In the genomic region with DNA sequence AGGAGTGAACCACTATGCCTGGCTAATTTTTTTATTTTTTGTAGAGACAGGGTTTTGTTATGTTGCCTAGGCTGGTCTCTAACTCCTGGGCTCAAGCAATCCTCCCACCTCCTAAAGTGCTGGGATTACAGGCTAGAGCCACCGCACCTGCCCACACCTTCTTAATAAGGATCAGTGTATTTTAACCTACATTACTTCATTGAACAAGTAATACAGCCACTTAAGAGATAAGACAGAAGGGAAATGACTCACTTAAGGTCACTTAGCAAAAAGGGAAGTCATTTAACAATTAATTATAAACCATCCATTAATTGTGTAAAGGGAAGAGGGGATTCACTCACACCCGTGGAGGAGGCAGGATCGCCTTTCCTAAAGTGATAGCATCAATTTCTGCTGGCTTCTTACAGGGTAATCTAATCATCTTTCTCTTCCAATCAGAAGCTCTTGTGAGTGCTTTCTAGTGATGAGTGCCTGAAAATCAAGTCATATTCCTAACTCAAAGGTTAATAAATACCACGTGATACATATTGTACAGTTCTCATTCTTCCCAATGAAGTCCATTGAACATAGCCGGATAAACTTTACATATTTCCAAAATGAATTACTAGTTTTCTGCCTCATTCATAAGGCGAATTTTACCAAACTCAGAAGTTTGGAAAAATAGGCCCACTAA, we compare ENCODE assay signal across 10 cellular contexts. TPM values are rescaled to one million over a fixed set of nuclear protein-coding genes. Genes with fewer than 3 reads are reported as not detected.
A peak's percentile ranks its signal among the peaks of the same experiment; 100 is the strongest.
DNase-seq lines count a peak whose midpoint lies in the region; ATAC-seq and TF ChIP-seq lines count a peak whose summit lies in the region.
"Had no signal": no experiment of that assay in that cellular context is flagged by ENCODE, and none has a peak within 500 bp of the region (broad histone marks: within the 10 kb centered on the region; RNA-seq: fewer than 3 reads in every experiment).

No MANE protein-coding gene starts in this region.

- H3K9ac ChIP-seq in PC-3 (ENCODE audit: low read length): 0 out of 2 replicates have a peak overlapping the region, but pooled peaks have one; percentile 90
- H3K9ac ChIP-seq in endocrine pancreas (ENCODE audit: control insufficient read depth, insufficient read depth, low read length): no peak overlapping the region

- H3K4me2 ChIP-seq in PC-3 (ENCODE audit: low read length): peak overlapping the region; percentile 99

- no peak overlapping the region for H2AFZ ChIP-seq in PC-3 (ENCODE audit: low read length)

- peaks cover 94% of the 10 kb centered on the region for H3K79me2 ChIP-seq in PC-3 (ENCODE audit: low read length)

- TF ChIP-seq CTCF in activated CD8-positive, alpha-beta T cell treated with anti-CD3 and anti-CD28 coated beads for 36 hours (IDR thresholded peaks at IDR 0.05): no peak
- no peak for TF ChIP-seq CTCF in PC-3 (conservative IDR thresholded peaks at IDR 0.05; ENCODE audit: low read depth, low read length)

- POLR2A ChIA-PET in activated CD8-positive, alpha-beta T cell treated with anti-CD3 and anti-CD28 coated beads for 36 hours (lab: Charles Lee): interaction anchor here (1.0 to 7.7 kb wide), 2 partner anchors 20 to 45 kb away, joined by 3 to 115 read pairs; no protein-coding TSS in a partner anchor
- POLR2A ChIA-PET in activated CD8-positive, alpha-beta T cell treated with anti-CD3 and anti-CD28 coated beads, Interleukin-2, amount 10 ng/mL, durations not matched to agents 7 days and 5 days (lab: Charles Lee): no interaction called here
- POLR2A ChIA-PET in PC-3 (lab: Charles Lee; ENCODE audit: unreplicated experiment): no interaction called here

- peaks cover 4% of the 10 kb centered on the region; the same call in 1 of the 2 replicates for H3K36me3 ChIP-seq in PC-3 (ENCODE audit: low read depth, low read length)
- no peaks in the 10 kb centered on the region for H3K36me3 ChIP-seq in endocrine pancreas (ENCODE audit: control insufficient read depth, insufficient read depth, low read length)

- no TSS peak for BruUV-seq in PC-3 (replicated peaks; lab: Mats Ljungman, UMichigan)

- H3K4me3 Mint-ChIP-seq in activated CD8-positive, alpha-beta T cell treated with anti-CD3 and anti-CD28 coated beads for 36 hours: peak overlapping the region; percentile 37
- H3K4me3 Mint-ChIP-seq in activated CD8-positive, alpha-beta T cell treated with anti-CD3 and anti-CD28 coated beads, Interleukin-2, amount 10 ng/mL, durations not matched to agents 7 days and 5 days: no peak overlapping the region
- peak overlapping the region; percentile 44 for H3K4me3 Mint-ChIP-seq in stimulated activated effector memory CD8-positive, alpha-beta T cell treated with anti-CD3 and anti-CD28 coated beads, Interleukin-12 subunit alpha, Interleukin-12 subunit beta, amount 100 ng/mL, for 72 hours

- peak overlapping the region; percentile 47 for H3K27ac Mint-ChIP-seq in activated CD8-positive, alpha-beta T cell treated with anti-CD3 and anti-CD28 coated beads for 36 hours
- no peak overlapping the region for H3K27ac Mint-ChIP-seq in activated CD8-positive, alpha-beta T cell treated with anti-CD3 and anti-CD28 coated beads, Interleukin-2, amount 10 ng/mL, durations not matched to agents 7 days and 5 days
- H3K27ac Mint-ChIP-seq in stimulated activated effector memory CD8-positive, alpha-beta T cell treated with anti-CD3 and anti-CD28 coated beads, Interleukin-12 subunit alpha, Interleukin-12 subunit beta, amount 100 ng/mL, for 72 hours: peak overlapping the region; percentile 32

- no peaks in the 10 kb centered on the region for H3K27me3 Mint-ChIP-seq in activated CD8-positive, alpha-beta T cell treated with anti-CD3 and anti-CD28 coated beads for 36 hours
- no peaks in the 10 kb centered on the region for H3K27me3 Mint-ChIP-seq in activated CD8-positive, alpha-beta T cell treated with anti-CD3 and anti-CD28 coated beads, Interleukin-2, amount 10 ng/mL, durations not matched to agents 7 days and 5 days (ENCODE audit: low read depth)

- H3K4me3 ChIP-seq in PC-3 (ENCODE audit: low read length) (peak overlapping the region; percentile 80; the same call in 1 of the 2 replicates), endocrine pancreas (ENCODE audit: control insufficient read depth, insufficient read depth, low read length) (peak overlapping the region; percentile 93)

- H3F3A ChIP-seq in PC-3 (ENCODE audit: low read length, unreplicated experiment): no peaks in the 10 kb centered on the region

- peaks cover 2% of the 10 kb centered on the region for H3K9me3 Mint-ChIP-seq in activated CD8-positive, alpha-beta T cell treated with anti-CD3 and anti-CD28 coated beads for 36 hours
- H3K9me3 Mint-ChIP-seq in activated CD8-positive, alpha-beta T cell treated with anti-CD3 and anti-CD28 coated beads, Interleukin-2, amount 10 ng/mL, durations not matched to agents 7 days and 5 days (ENCODE audit: insufficient read depth): no peaks in the 10 kb centered on the region
- no peaks in the 10 kb centered on the region for H3K9me3 Mint-ChIP-seq in stimulated activated effector memory CD8-positive, alpha-beta T cell treated with anti-CD3 and anti-CD28 coated beads, Interleukin-12 subunit alpha, Interleukin-12 subunit beta, amount 100 ng/mL, for 72 hours

- H3K4me1 Mint-ChIP-seq in activated CD8-positive, alpha-beta T cell treated with anti-CD3 and anti-CD28 coated beads for 36 hours (ENCODE audit: low read depth): peaks cover 66% of the 10 kb centered on the region
- H3K4me1 Mint-ChIP-seq in activated CD8-positive, alpha-beta T cell treated with anti-CD3 and anti-CD28 coated beads, Interleukin-2, amount 10 ng/mL, durations not matched to agents 7 days and 5 days (ENCODE audit: low read depth): peaks cover 56% of the 10 kb centered on the region
- peaks cover 72% of the 10 kb centered on the region for H3K4me1 Mint-ChIP-seq in stimulated activated effector memory CD8-positive, alpha-beta T cell treated with anti-CD3 and anti-CD28 coated beads, Interleukin-12 subunit alpha, Interleukin-12 subunit beta, amount 100 ng/mL, for 72 hours

- peaks cover 29% of the 10 kb centered on the region; the same call in 1 of the 2 replicates for H4K20me1 ChIP-seq in PC-3 (ENCODE audit: low read length)

- DNase-seq in activated CD8-positive, alpha-beta T cell treated with anti-CD3 and anti-CD28 coated beads for 36 hours: peak; percentile 10
- DNase-seq in activated CD8-positive, alpha-beta T cell treated with anti-CD3 and anti-CD28 coated beads, Interleukin-2, amount 10 ng/mL, durations not matched to agents 7 days and 5 days: no peak
- no peak for DNase-seq in PC-3
- DNase-seq in stimulated activated effector memory CD8-positive, alpha-beta T cell treated with anti-CD3 and anti-CD28 coated beads, Interleukin-12 subunit alpha, Interleukin-12 subunit beta, amount 100 ng/mL, for 72 hours (ENCODE audit: low spot score in 2 of 2): no peak
- DNase-seq: NCI-H1105 treated with DMSO at 0.1 percent for 48 hours; stimulated activated CD4-positive, alpha-beta T cell treated with anti-CD3 and anti-CD28 coated beads, Interleukin-4, amount 100 ng/mL, for 1 hour had no signal

- no peak for ATAC-seq in activated CD8-positive, alpha-beta T cell treated with anti-CD3 and anti-CD28 coated beads for 36 hours
- no peak for ATAC-seq in activated CD8-positive, alpha-beta T cell treated with anti-CD3 and anti-CD28 coated beads, Interleukin-2, amount 10 ng/mL, durations not matched to agents 7 days and 5 days
- ATAC-seq in PC-3 (no peak), HG03571 (IDR thresholded peaks at IDR 0.05; ENCODE audit: unreplicated experiment) (no peak), GM18498 (IDR thresholded peaks at IDR 0.05; ENCODE audit: unreplicated experiment) (no peak), HG02870 (IDR thresholded peaks at IDR 0.05; ENCODE audit: unreplicated experiment) (no peak)
- no peak for ATAC-seq in stimulated activated effector memory CD8-positive, alpha-beta T cell treated with anti-CD3 and anti-CD28 coated beads, Interleukin-12 subunit alpha, Interleukin-12 subunit beta, amount 100 ng/mL, for 72 hours

- CTCF ChIA-PET in activated CD8-positive, alpha-beta T cell treated with anti-CD3 and anti-CD28 coated beads for 36 hours (lab: Charles Lee): interaction anchor here (0.9 to 1.5 kb wide), 5 partner anchors 17 to 130 kb away, joined by 3 to 7 read pairs (median 3); no protein-coding TSS in a partner anchor
- CTCF ChIA-PET in activated CD8-positive, alpha-beta T cell treated with anti-CD3 and anti-CD28 coated beads, Interleukin-2, amount 10 ng/mL, durations not matched to agents 7 days and 5 days (lab: Charles Lee): interaction anchor here (0.7 to 1.3 kb wide), 6 partner anchors 9 to 91 kb away, joined by 3 to 9 read pairs (median 3); no protein-coding TSS in a partner anchor
- CTCF ChIA-PET in PC-3 (lab: Charles Lee): no interaction called here

- H3K9me3 ChIP-seq in PC-3 (ENCODE audit: low read length) (no peaks in the 10 kb centered on the region), endocrine pancreas (ENCODE audit: control insufficient read depth, low read length) (no peaks in the 10 kb centered on the region)

- H3K36me3 Mint-ChIP-seq in activated CD8-positive, alpha-beta T cell treated with anti-CD3 and anti-CD28 coated beads for 36 hours (ENCODE audit: low read depth): peaks cover 36% of the 10 kb centered on the region
- H3K36me3 Mint-ChIP-seq in activated CD8-positive, alpha-beta T cell treated with anti-CD3 and anti-CD28 coated beads, Interleukin-2, amount 10 ng/mL, durations not matched to agents 7 days and 5 days (ENCODE audit: low read depth): peaks cover 25% of the 10 kb centered on the region
- H3K36me3 Mint-ChIP-seq in stimulated activated effector memory CD8-positive, alpha-beta T cell treated with anti-CD3 and anti-CD28 coated beads, Interleukin-12 subunit alpha, Interleukin-12 subunit beta, amount 100 ng/mL, for 72 hours: peaks cover 35% of the 10 kb centered on the region

- H3K27ac ChIP-seq in PC-3 (ENCODE audit: low read length): peak overlapping the region; percentile 2; the same call in 1 of the 2 replicates

- H3K4me1 ChIP-seq in PC-3 (ENCODE audit: insufficient read depth, low read length) (peaks cover 40% of the 10 kb centered on the region), endocrine pancreas (ENCODE audit: control insufficient read depth, insufficient read depth, low read length) (peaks cover 32% of the 10 kb centered on the region)

- H3K27me3 ChIP-seq in PC-3 (ENCODE audit: low read length): no peaks in the 10 kb centered on the region
- no peaks in the 10 kb centered on the region for H3K27me3 ChIP-seq in endocrine pancreas (ENCODE audit: control insufficient read depth, insufficient read depth, low read length)

- intact Hi-C loops in activated CD8-positive, alpha-beta T cell treated with anti-CD3 and anti-CD28 coated beads for 36 hours (cut with micrococcal nuclease): loop anchor here (2.0 kb wide), 1 partner anchor 46 kb away; no protein-coding TSS in a partner anchor
- intact Hi-C loops in PC-3 (cut with micrococcal nuclease): loop anchor here (5.0 kb wide), 1 partner anchor 46 kb away; no protein-coding TSS in a partner anchor

- H3K9me2 ChIP-seq in PC-3 (replicated peaks; ENCODE audit: low read length): no peaks in the 10 kb centered on the region

RNA-seq across cellular contexts. Expression of gene FBXW11, which starts 3.5 kb away (rescaled TPM):
- 10 to 100 TPM; 49.3 to 52.6 TPM for total RNA-seq in activated CD8-positive, alpha-beta T cell treated with anti-CD3 and anti-CD28 coated beads for 36 hours
- total RNA-seq in activated CD8-positive, alpha-beta T cell treated with anti-CD3 and anti-CD28 coated beads, Interleukin-2, amount 10 ng/mL, durations not matched to agents 7 days and 5 days: 10 to 100 TPM; 26.3 to 27.1 TPM
- 62.8 and 69.2 TPM in 2 replicates for total RNA-seq in PC-3 (2014; rRNA removed)
